12 cellular contexts compared by ENCODE assay signal in the genomic region with DNA sequence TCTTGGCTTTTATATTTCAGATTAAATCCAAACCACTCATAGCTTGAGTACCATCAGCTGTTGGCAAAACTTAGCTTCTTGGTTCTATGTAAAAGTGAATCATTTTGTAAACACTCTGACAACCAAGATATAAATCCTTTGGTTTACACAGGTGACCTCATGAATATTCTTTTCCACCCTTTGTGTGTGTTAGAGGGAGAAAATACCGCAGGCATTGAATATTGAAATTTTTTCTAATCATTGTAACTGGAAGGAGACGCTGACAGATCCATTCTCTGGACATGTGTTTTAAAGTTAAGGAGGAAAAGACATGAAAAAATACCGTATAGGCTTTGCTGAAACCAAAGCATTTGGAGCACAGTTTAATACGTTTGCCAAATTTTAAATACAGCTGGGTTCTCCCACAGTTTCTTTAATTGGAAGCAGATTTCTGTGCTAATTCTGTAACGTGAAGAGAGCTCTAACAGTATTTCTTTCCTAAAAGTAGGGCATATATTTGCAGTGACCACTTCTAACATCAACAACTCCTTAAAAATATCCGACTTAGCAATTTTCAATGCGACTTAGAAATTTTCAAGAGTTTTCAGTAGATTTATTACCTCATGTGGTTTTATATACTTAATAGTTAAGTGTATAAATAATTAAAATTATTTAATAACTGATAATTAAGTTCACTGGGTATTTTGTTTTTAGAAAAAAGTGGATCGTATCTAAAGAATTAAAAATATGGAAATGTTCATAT.
DNase-seq lines count a peak whose midpoint lies in the region; ATAC-seq and TF ChIP-seq lines count a peak whose summit lies in the region.
"Had no signal": no experiment of that assay in that cellular context is flagged by ENCODE, and none has a peak within 500 bp of the region (broad histone marks: within the 10 kb centered on the region; RNA-seq: fewer than 3 reads in every experiment).

No MANE protein-coding gene starts in this region.

- H3K9me3 ChIP-seq in upper lobe of right lung (no peaks in the 10 kb centered on the region), WERI-Rb-1 (ENCODE audit: severe bottlenecking) (no peaks in the 10 kb centered on the region)

- intact Hi-C loops in upper lobe of right lung (cut with DNase I), result no loop called here

- ATAC-seq in upper lobe of right lung, result no peak
- ATAC-seq: GM12878, left colon had no signal

- no peaks in the 10 kb centered on the region for H3K36me3 ChIP-seq in upper lobe of right lung
- no peaks in the 10 kb centered on the region for H3K36me3 ChIP-seq in WERI-Rb-1

- H3K27me3 ChIP-seq in upper lobe of right lung (no peaks in the 10 kb centered on the region), WERI-Rb-1 (ENCODE audit: insufficient read depth, low read depth, severe bottlenecking) (no peaks in the 10 kb centered on the region)

- in situ Hi-C loops in GM13976 (cut with MboI; ENCODE audit: low sequenced_read_pairs, unreplicated experiment), result no loop called here

- H3K27ac ChIP-seq in caudate nucleus (ENCODE audit: low read depth, low read length) (peak overlapping the region; percentile 4), upper lobe of right lung (peak overlapping the region; percentile 19), WERI-Rb-1 (no peak overlapping the region)

- no peak for TF ChIP-seq CTCF in upper lobe of right lung (IDR thresholded peaks at IDR 0.05)
- no peak for TF ChIP-seq CTCF in WERI-Rb-1 (IDR thresholded peaks at IDR 0.05; ENCODE audit: low read depth, low read length)
- TF ChIP-seq CTCF in GM13976 (IDR thresholded peaks at IDR 0.05; ENCODE audit: borderline replicate concordance, control extremely low read depth, extremely low read depth, insufficient read depth, missing control alignments), result no peak

- no peaks in the 10 kb centered on the region for H3K4me1 ChIP-seq in upper lobe of right lung

- H3K4me3 ChIP-seq in upper lobe of right lung, result peak overlapping the region; percentile 1
- no peak overlapping the region for H3K4me3 ChIP-seq in WERI-Rb-1 (ENCODE audit: low read depth, low read length)
- H3K4me3 ChIP-seq: GM12878 had no signal

- DNase-seq in HS-5 (ENCODE audit: low read depth) (peak; percentile 74), caudate nucleus (lab: John Stamatoyannopoulos, UW) (peak in 1 of 61 donors; percentile 4), kidney tubule cell (ENCODE audit: low spot score) (peak; percentile 56), upper lobe of right lung (no peak), COLO829 (ENCODE audit: low spot score) (no peak), WERI-Rb-1 (no peak), GM13976 (ENCODE audit: low spot score) (no peak)
- DNase-seq: cerebellar nuclear complex; left colon; NCI-H187 treated with DMSO at 0.1 percent for 48 hours; stimulated activated CD4-positive, alpha-beta T cell treated with anti-CD3 and anti-CD28 coated beads, Interleukin-2, amount 100 ng/mL, for 48 hours had no signal

Comparison
In these comparisons a context has a peak if more than half of its experiments do, and no peak if none do; other contexts are left out.
1. DNase-seq: peak in HS-5 (single experiment) and kidney tubule cell (single experiment); none in upper lobe of right lung (single experiment), COLO829 (single experiment), WERI-Rb-1 (single experiment) and GM13976 (single experiment).